13 cellular contexts compared by ENCODE assay signal in genomic region chr19:16901491-16902175, GRCh38.
DNase-seq lines count a peak whose midpoint lies in the region; ATAC-seq lines count a peak whose summit lies in the region.
"Had no signal": no experiment of that assay in that cellular context is flagged by ENCODE, and none has a peak within 500 bp of the region (broad histone marks: within the 10 kb centered on the region; RNA-seq: fewer than 3 reads in every experiment).

No MANE protein-coding gene starts in this region.

- intact Hi-C loops in dendritic cell treated with granulocyte-macrophage colony-stimulating factor and Interleukin-4, amounts not matched to agents 40 ng/mL and 50 ng/mL, for 4 days (cut with micrococcal nuclease), result loop anchor here (2.0 kb wide), 1 partner anchor 123 kb away; no protein-coding TSS in a partner anchor

- H3K36me3 Mint-ChIP-seq in dendritic cell treated with granulocyte-macrophage colony-stimulating factor and Interleukin-4, amounts not matched to agents 40 ng/mL and 50 ng/mL, for 4 days (ENCODE audit: low read depth), result no peaks in the 10 kb centered on the region
- no peaks in the 10 kb centered on the region for H3K36me3 Mint-ChIP-seq in stimulated activated naive B cell treated with anti-CD40 and anti-IgM and Interleukin-4, amounts not matched to agents 10 μg/mL and 1 μg/mL and 100 μg/mL, for 72 hours
- H3K36me3 Mint-ChIP-seq: CD8-positive, alpha-beta T cell had no signal

- H3K4me3 Mint-ChIP-seq in dendritic cell treated with granulocyte-macrophage colony-stimulating factor and Interleukin-4, amounts not matched to agents 40 ng/mL and 50 ng/mL, for 4 days, result no peak overlapping the region
- H3K4me3 Mint-ChIP-seq in stimulated activated naive B cell treated with anti-CD40 and anti-IgM and Interleukin-4, amounts not matched to agents 10 μg/mL and 1 μg/mL and 100 μg/mL, for 72 hours, result no peak overlapping the region
- H3K4me3 Mint-ChIP-seq: CD8-positive, alpha-beta T cell had no signal

- no peak for ATAC-seq in stimulated activated naive B cell treated with anti-CD40 and anti-IgM and Interleukin-4, amounts not matched to agents 10 μg/mL and 1 μg/mL and 100 μg/mL, for 72 hours (replicated peaks)
- no peak for ATAC-seq in GM19035 (IDR thresholded peaks at IDR 0.05; ENCODE audit: unreplicated experiment)
- ATAC-seq in GM18517 (IDR thresholded peaks at IDR 0.05; ENCODE audit: unreplicated experiment), result no peak
- ATAC-seq: CD8-positive, alpha-beta T cell; PC-3 had no signal

- no peaks in the 10 kb centered on the region for H3K9me3 Mint-ChIP-seq in dendritic cell treated with granulocyte-macrophage colony-stimulating factor and Interleukin-4, amounts not matched to agents 40 ng/mL and 50 ng/mL, for 4 days
- H3K9me3 Mint-ChIP-seq in stimulated activated naive B cell treated with anti-CD40 and anti-IgM and Interleukin-4, amounts not matched to agents 10 μg/mL and 1 μg/mL and 100 μg/mL, for 72 hours, result peaks cover 0 to 1% of the 10 kb centered on the region in 2 donors
- H3K9me3 Mint-ChIP-seq: CD8-positive, alpha-beta T cell had no signal

- peaks cover 33% of the 10 kb centered on the region for H3K4me1 Mint-ChIP-seq in dendritic cell treated with granulocyte-macrophage colony-stimulating factor and Interleukin-4, amounts not matched to agents 40 ng/mL and 50 ng/mL, for 4 days (ENCODE audit: low read depth)
- H3K4me1 Mint-ChIP-seq in stimulated activated naive B cell treated with anti-CD40 and anti-IgM and Interleukin-4, amounts not matched to agents 10 μg/mL and 1 μg/mL and 100 μg/mL, for 72 hours, result peaks cover 15 to 23% of the 10 kb centered on the region in 2 donors

- DNase-seq in NCI-H748 (lab: John Stamatoyannopoulos, UW; ENCODE audit: unreplicated experiment) (peak; percentile 54), NCI-H748 treated with DMSO at 0.1 percent for 48 hours (lab: John Stamatoyannopoulos, UW) (no peak), OCI-M1 (lab: John Stamatoyannopoulos, UW) (peak; percentile 48)
- no peak for DNase-seq in stimulated activated naive B cell treated with anti-CD40 and anti-IgM and Interleukin-4, amounts not matched to agents 10 μg/mL and 1 μg/mL and 100 μg/mL, for 72 hours
- DNase-seq: BE2C; CD8-positive, alpha-beta T cell; EL; NCI-H2029 treated with DMSO at 0.1 percent for 48 hours; NCI-H446 treated with DMSO at 0.1 percent for 48 hours; PC-3 had no signal

- H3K27me3 Mint-ChIP-seq in dendritic cell treated with granulocyte-macrophage colony-stimulating factor and Interleukin-4, amounts not matched to agents 40 ng/mL and 50 ng/mL, for 4 days, result peaks cover 27% of the 10 kb centered on the region
- peaks cover 0 to 20% of the 10 kb centered on the region in 2 donors for H3K27me3 Mint-ChIP-seq in stimulated activated naive B cell treated with anti-CD40 and anti-IgM and Interleukin-4, amounts not matched to agents 10 μg/mL and 1 μg/mL and 100 μg/mL, for 72 hours

- peak overlapping the region; percentile 28 for H3K27ac Mint-ChIP-seq in dendritic cell treated with granulocyte-macrophage colony-stimulating factor and Interleukin-4, amounts not matched to agents 40 ng/mL and 50 ng/mL, for 4 days
- H3K27ac Mint-ChIP-seq in stimulated activated naive B cell treated with anti-CD40 and anti-IgM and Interleukin-4, amounts not matched to agents 10 μg/mL and 1 μg/mL and 100 μg/mL, for 72 hours, result peak overlapping the region; percentile 20
- H3K27ac Mint-ChIP-seq: CD8-positive, alpha-beta T cell had no signal

Comparison
In these comparisons a context has a peak if more than half of its experiments do, and no peak if none do; other contexts are left out.
1. DNase-seq: peak in NCI-H748 (single experiment) and OCI-M1 (single experiment); none in NCI-H748 treated with DMSO at 0.1 percent for 48 hours (single experiment) and stimulated activated naive B cell treated with anti-CD40 and anti-IgM and Interleukin-4, amounts not matched to agents 10 μg/mL and 1 μg/mL and 100 μg/mL, for 72 hours (single experiment).